ENCODE assay signal across 11 cellular contexts in the genomic region with DNA sequence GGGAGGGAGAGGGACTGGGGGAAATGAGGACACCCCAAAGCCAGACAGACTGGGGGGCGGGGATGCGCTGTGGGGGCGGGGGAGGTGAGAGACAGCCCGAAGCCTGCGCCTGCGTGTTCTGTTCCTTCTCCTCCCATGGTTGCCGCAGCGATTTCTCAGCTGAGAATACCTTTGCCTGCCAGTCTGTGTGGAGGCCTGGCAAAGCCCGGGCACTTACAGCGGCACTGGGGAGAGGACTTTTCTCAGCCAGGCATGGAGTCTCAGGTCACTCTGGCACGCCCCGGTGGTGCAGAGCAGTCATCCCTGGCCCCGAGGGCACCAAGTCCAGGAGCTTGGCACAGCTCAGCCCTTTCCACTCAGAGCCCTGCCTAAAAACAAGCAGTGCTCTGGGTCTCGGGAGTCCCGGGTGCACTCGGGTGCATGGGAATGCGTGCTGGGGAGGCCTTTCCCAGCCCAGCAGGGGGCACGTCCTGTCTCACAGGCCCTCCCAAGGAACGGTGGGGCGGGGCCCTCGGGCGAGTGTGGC.
DNase-seq lines count a peak whose midpoint lies in the region; ATAC-seq and TF ChIP-seq lines count a peak whose summit lies in the region.
"Had no signal": no experiment of that assay in that cellular context is flagged by ENCODE, and none has a peak within 500 bp of the region (broad histone marks: within the 10 kb centered on the region; RNA-seq: fewer than 3 reads in every experiment).

No MANE protein-coding gene starts in this region.

- no peak overlapping the region for H2BK12ac ChIP-seq in neuronal stem cell (ENCODE audit: low read length)

- H3K14ac ChIP-seq in neuronal stem cell (ENCODE audit: low read length), result no peak overlapping the region

- H3K27ac ChIP-seq in neuronal stem cell (replicated peaks; ENCODE audit: low read length), result no peak overlapping the region

- H3K27me3 ChIP-seq in neuronal stem cell (ENCODE audit: control insufficient read depth in 3 of 3, insufficient read depth in 3 of 3, low read depth in 1 of 3, low read length in 3 of 3), result no peaks in the 10 kb centered on the region

- no peak overlapping the region for H2AK5ac ChIP-seq in neuronal stem cell (ENCODE audit: low read depth, low read length)

- no peak overlapping the region for H3K23ac ChIP-seq in neuronal stem cell (ENCODE audit: low read depth, low read length, poor library complexity)

- H3K9ac ChIP-seq in neuronal stem cell (ENCODE audit: low read depth, low read length, poor library complexity), result no peak overlapping the region

- peaks cover 0 to 2% of the 10 kb centered on the region in 2 donors for H3K9me3 ChIP-seq in neuronal stem cell (replicated peaks in 1 of 2; ENCODE audit: control insufficient read depth in 2 of 2, insufficient read depth in 1 of 2, low read depth in 1 of 2, low read length in 2 of 2)

- ATAC-seq in HG02588 (IDR thresholded peaks at IDR 0.05; ENCODE audit: unreplicated experiment), result no peak
- ATAC-seq: activated CD8-positive, alpha-beta memory T cell treated with anti-CD3 and anti-CD28 coated beads, Interleukin-2, amount 10 ng/mL, durations not matched to agents 7 days and 5 days had no signal

- no peaks in the 10 kb centered on the region for H3K79me1 ChIP-seq in neuronal stem cell (ENCODE audit: low read depth, low read length)

- H4K8ac ChIP-seq in neuronal stem cell (ENCODE audit: low read depth, low read length), result no peak overlapping the region

- no peak overlapping the region for H4K91ac ChIP-seq in neuronal stem cell (ENCODE audit: low read depth, low read length, poor library complexity)

- H3K4ac ChIP-seq in neuronal stem cell (ENCODE audit: low read length), result no peak overlapping the region

- H2BK120ac ChIP-seq in neuronal stem cell (ENCODE audit: low read depth, low read length), result no peak overlapping the region

- H3K36me3 ChIP-seq in neuronal stem cell (replicated peaks in 1 of 2; ENCODE audit: control insufficient read depth in 2 of 2, insufficient read depth in 2 of 2, low read length in 2 of 2), result no peaks in the 10 kb centered on the region

- peak overlapping the region; percentile 20 for H3K18ac ChIP-seq in neuronal stem cell (ENCODE audit: low read length)

- WGBS in neuronal stem cell (ENCODE audit: extremely low coverage in 2 of 2, insufficient read length in 2 of 2, insufficient replicate concordance in 1 of 2), 2 donors, result no CpG with 5 or more reads among the region's 22 CpGs

- no peak overlapping the region for H2AFZ ChIP-seq in neuronal stem cell (ENCODE audit: low read length)

- H3K4me1 ChIP-seq in neuronal stem cell (ENCODE audit: control insufficient read depth in 2 of 2, insufficient read depth in 1 of 2, low read depth in 1 of 2, low read length in 2 of 2), result peaks cover 1 to 3% of the 10 kb centered on the region in 2 donors

- DNase-seq in Ammon's horn (ENCODE audit: low spot score) (peak; percentile 47), NCI-H2227 (lab: John Stamatoyannopoulos, UW; ENCODE audit: unreplicated experiment) (peak; percentile 61), epithelial cell of proximal tubule (ENCODE audit: low read depth) (no peak), neuronal stem cell (ENCODE audit: low spot score) (no peak), DMS53 (lab: John Stamatoyannopoulos, UW) (no peak), NCI-H1105 (lab: John Stamatoyannopoulos, UW) (no peak)
- DNase-seq in stimulated activated CD4-positive, alpha-beta T cell treated with anti-CD3 and anti-CD28 coated beads, Interleukin-4, amount 100 ng/mL, for 1 hour, result no peak
- DNase-seq: activated CD8-positive, alpha-beta memory T cell treated with anti-CD3 and anti-CD28 coated beads, Interleukin-2, amount 10 ng/mL, durations not matched to agents 7 days and 5 days; effector CD8-positive, alpha-beta T cell; SHP77 had no signal

- no peak overlapping the region for H3K4me2 ChIP-seq in neuronal stem cell (ENCODE audit: insufficient read depth, low read length, poor library complexity, severe bottlenecking)

- peak; percentile 12 for TF ChIP-seq CTCF in epithelial cell of proximal tubule (conservative IDR thresholded peaks at IDR 0.05; ENCODE audit: low read depth, low read length)

- H2BK5ac ChIP-seq in neuronal stem cell (ENCODE audit: low read length), result no peak overlapping the region

- H3K4me3 ChIP-seq in epithelial cell of proximal tubule (ENCODE audit: low read depth, low read length) (no peak overlapping the region), neuronal stem cell (ENCODE audit: low read length in 2 of 2) (no peak overlapping the region)

- H2BK15ac ChIP-seq in neuronal stem cell (ENCODE audit: low read length), result peak overlapping the region; percentile 25

Comparison
In these comparisons a context has a peak if more than half of its experiments do, and no peak if none do; other contexts are left out.
1. DNase-seq: peak in Ammon's horn (single experiment) and NCI-H2227 (single experiment); none in epithelial cell of proximal tubule (single experiment), neuronal stem cell (single experiment), stimulated activated CD4-positive, alpha-beta T cell treated with anti-CD3 and anti-CD28 coated beads, Interleukin-4, amount 100 ng/mL, for 1 hour (single experiment), DMS53 (single experiment) and NCI-H1105 (single experiment).